Comparison of ENCODE assay signal across 1 cellular context in the genomic region with DNA sequence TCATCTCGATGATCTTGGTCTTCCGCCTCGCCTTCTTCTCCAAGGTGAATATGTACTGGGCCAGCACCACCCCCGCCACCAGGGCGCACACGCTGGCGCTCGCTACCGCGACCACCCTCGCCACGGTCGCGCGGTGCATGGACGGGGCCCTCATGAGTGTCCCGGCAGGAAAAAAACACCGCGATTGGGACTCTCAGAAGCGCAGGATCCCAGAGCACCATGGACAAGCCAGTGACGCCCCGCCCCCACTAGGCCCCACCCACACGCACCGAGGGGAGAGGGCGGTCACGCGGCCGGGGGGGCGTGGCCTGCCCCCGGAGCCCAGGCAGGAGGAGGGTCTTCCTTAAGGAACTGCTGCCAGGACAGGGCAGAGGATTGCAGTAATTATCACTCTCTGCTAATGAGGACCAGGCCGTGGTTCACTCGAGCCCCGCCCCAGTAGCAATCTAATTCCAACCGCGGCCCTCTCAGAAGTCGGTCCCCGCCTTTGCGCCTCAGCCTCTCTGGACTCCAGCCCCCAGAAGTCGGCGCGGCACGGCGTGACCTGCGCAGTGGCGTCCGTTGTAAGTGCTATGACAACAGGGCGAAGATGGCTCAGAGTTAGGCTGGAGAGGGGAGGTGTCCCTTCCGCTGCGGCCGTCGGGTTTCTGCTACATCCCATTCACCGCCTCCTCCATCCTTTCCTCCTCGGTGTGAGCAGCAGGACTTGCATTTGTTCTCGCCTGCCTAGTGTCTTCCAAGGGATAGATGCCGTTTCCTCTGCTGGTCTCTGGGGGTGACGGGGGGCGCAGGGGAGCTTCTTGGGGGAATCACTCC.
TF ChIP-seq lines count a peak whose summit lies in the region.

Gene BBS9, plus strand, starts transcription at position 575 of the 816 bp plus-strand sequence. CDS start 16,689 bp downstream, outside the sequence.

TF ChIP-seq in K562, 482 proteins besides CTCF, POLR2A, EP300 and RAD21 (continued from another document and continues in another):
- TF ChIP-seq, protein P1, sequence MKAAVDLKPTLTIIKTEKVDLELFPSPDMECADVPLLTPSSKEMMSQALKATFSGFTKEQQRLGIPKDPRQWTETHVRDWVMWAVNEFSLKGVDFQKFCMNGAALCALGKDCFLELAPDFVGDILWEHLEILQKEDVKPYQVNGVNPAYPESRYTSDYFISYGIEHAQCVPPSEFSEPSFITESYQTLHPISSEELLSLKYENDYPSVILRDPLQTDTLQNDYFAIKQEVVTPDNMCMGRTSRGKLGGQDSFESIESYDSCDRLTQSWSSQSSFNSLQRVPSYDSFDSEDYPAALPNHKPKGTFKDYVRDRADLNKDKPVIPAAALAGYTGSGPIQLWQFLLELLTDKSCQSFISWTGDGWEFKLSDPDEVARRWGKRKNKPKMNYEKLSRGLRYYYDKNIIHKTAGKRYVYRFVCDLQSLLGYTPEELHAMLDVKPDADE (conservative IDR thresholded peaks at IDR 0.05; ENCODE audit: control insufficient read depth, low read depth, low read length): peak; percentile 49; the same call in 1 of the 2 replicates
- TF ChIP-seq CREM (IDR thresholded peaks at IDR 0.05; ENCODE audit: low read depth) (peak; percentile 65), NR2F6 (CRISPR knock-in tag; IDR thresholded peaks at IDR 0.05) (no peak), SIN3B (IDR thresholded peaks at IDR 0.05; ENCODE audit: low read depth) (no peak), ZNF232 (CRISPR knock-in tag; IDR thresholded peaks at IDR 0.05) (no peak), NCOR1 (IDR thresholded peaks at IDR 0.05) (no peak), ZNF274 (IDR thresholded peaks at IDR 0.05; ENCODE audit: borderline replicate concordance, low read depth, low read length) (no peak), ZNF696 (CRISPR knock-in tag; conservative IDR thresholded peaks at IDR 0.05) (no peak), TCFL5 (CRISPR knock-in tag; conservative IDR thresholded peaks at IDR 0.05) (no peak), FOXA3 (CRISPR knock-in tag; conservative IDR thresholded peaks at IDR 0.05 in 1 of 2, IDR thresholded peaks at IDR 0.05 in 1 of 2) (no peak), POLR2AphosphoS2 (IDR thresholded peaks at IDR 0.05; ENCODE audit: low read length) (no peak), ZNF766 (CRISPR knock-in tag; conservative IDR thresholded peaks at IDR 0.05) (no peak), SMARCB1 (IDR thresholded peaks at IDR 0.05; ENCODE audit: insufficient read length, low read depth) (no peak), PHF20 (IDR thresholded peaks at IDR 0.05; ENCODE audit: partially characterized antibody) (no peak), HCFC1 (IDR thresholded peaks at IDR 0.05; ENCODE audit: low read depth, low read length) (peak; percentile 92), ZNF175 (CRISPR knock-in tag; IDR thresholded peaks at IDR 0.05; ENCODE audit: low read depth) (no peak), HSF4 (CRISPR knock-in tag; IDR thresholded peaks at IDR 0.05; ENCODE audit: borderline replicate concordance) (no peak), ZFP1 (CRISPR knock-in tag; IDR thresholded peaks at IDR 0.05) (no peak), ZSCAN32 (CRISPR knock-in tag; IDR thresholded peaks at IDR 0.05) (no peak), ZNF551 (CRISPR knock-in tag; IDR thresholded peaks at IDR 0.05) (no peak), ZNF668 (CRISPR knock-in tag; IDR thresholded peaks at IDR 0.05) (no peak), AFF1 (IDR thresholded peaks at IDR 0.05; ENCODE audit: low read depth in 1 of 2, partially characterized antibody in 2 of 2) (no peak), PHB (CRISPR knock-in tag; IDR thresholded peaks at IDR 0.05) (no peak), FOSL1 (tag; conservative IDR thresholded peaks at IDR 0.05) (no peak), DNMT1 (IDR thresholded peaks at IDR 0.05) (no peak), FOXP1 (CRISPR knock-in tag; IDR thresholded peaks at IDR 0.05) (no peak), C11orf30 (IDR thresholded peaks at IDR 0.05; ENCODE audit: low read depth) (no peak), ZKSCAN8 (CRISPR knock-in tag; IDR thresholded peaks at IDR 0.05) (no peak), KLF13 (tag; IDR thresholded peaks at IDR 0.05; ENCODE audit: borderline replicate concordance, low read depth) (peak; percentile 60; the same call in 1 of the 2 replicates), ZNF583 (CRISPR knock-in tag; IDR thresholded peaks at IDR 0.05) (no peak), SNRNP70 (optimal IDR thresholded peaks at IDR 0.05; ENCODE audit: low read depth, low read length) (no peak), VEZF1 (CRISPR knock-in tag; IDR thresholded peaks at IDR 0.05) (peak; percentile 85), SNAPC5 (CRISPR knock-in tag; IDR thresholded peaks at IDR 0.05) (no peak), EGR1 (conservative IDR thresholded peaks at IDR 0.05) (peak; percentile 68), SRSF7 (optimal IDR thresholded peaks at IDR 0.05; ENCODE audit: low read depth, low read length) (no peak), NUFIP1 (IDR thresholded peaks at IDR 0.05; ENCODE audit: partially characterized antibody) (no peak), ZNF384 (IDR thresholded peaks at IDR 0.05; ENCODE audit: low read depth, low read length) (no peak), ZNF592 (IDR thresholded peaks at IDR 0.05) (no peak)
- TF ChIP-seq, protein P2, sequence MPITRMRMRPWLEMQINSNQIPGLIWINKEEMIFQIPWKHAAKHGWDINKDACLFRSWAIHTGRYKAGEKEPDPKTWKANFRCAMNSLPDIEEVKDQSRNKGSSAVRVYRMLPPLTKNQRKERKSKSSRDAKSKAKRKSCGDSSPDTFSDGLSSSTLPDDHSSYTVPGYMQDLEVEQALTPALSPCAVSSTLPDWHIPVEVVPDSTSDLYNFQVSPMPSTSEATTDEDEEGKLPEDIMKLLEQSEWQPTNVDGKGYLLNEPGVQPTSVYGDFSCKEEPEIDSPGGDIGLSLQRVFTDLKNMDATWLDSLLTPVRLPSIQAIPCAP (CRISPR knock-in tag; IDR thresholded peaks at IDR 0.05; ENCODE audit: borderline replicate concordance): no peak
- TF ChIP-seq, protein P3, sequence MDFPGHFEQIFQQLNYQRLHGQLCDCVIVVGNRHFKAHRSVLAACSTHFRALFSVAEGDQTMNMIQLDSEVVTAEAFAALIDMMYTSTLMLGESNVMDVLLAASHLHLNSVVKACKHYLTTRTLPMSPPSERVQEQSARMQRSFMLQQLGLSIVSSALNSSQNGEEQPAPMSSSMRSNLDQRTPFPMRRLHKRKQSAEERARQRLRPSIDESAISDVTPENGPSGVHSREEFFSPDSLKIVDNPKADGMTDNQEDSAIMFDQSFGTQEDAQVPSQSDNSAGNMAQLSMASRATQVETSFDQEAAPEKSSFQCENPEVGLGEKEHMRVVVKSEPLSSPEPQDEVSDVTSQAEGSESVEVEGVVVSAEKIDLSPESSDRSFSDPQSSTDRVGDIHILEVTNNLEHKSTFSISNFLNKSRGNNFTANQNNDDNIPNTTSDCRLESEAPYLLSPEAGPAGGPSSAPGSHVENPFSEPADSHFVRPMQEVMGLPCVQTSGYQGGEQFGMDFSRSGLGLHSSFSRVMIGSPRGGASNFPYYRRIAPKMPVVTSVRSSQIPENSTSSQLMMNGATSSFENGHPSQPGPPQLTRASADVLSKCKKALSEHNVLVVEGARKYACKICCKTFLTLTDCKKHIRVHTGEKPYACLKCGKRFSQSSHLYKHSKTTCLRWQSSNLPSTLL (IDR thresholded peaks at IDR 0.05): no peak
- TF ChIP-seq, protein P4, sequence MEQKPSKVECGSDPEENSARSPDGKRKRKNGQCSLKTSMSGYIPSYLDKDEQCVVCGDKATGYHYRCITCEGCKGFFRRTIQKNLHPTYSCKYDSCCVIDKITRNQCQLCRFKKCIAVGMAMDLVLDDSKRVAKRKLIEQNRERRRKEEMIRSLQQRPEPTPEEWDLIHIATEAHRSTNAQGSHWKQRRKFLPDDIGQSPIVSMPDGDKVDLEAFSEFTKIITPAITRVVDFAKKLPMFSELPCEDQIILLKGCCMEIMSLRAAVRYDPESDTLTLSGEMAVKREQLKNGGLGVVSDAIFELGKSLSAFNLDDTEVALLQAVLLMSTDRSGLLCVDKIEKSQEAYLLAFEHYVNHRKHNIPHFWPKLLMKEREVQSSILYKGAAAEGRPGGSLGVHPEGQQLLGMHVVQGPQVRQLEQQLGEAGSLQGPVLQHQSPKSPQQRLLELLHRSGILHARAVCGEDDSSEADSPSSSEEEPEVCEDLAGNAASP (IDR thresholded peaks at IDR 0.05): no peak
- TF ChIP-seq, protein P5, sequence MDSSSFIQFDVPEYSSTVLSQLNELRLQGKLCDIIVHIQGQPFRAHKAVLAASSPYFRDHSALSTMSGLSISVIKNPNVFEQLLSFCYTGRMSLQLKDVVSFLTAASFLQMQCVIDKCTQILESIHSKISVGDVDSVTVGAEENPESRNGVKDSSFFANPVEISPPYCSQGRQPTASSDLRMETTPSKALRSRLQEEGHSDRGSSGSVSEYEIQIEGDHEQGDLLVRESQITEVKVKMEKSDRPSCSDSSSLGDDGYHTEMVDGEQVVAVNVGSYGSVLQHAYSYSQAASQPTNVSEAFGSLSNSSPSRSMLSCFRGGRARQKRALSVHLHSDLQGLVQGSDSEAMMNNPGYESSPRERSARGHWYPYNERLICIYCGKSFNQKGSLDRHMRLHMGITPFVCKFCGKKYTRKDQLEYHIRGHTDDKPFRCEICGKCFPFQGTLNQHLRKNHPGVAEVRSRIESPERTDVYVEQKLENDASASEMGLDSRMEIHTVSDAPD (CRISPR knock-in tag; IDR thresholded peaks at IDR 0.05): no peak
